1 cellular context compared by ENCODE assay signal in the genomic region with DNA sequence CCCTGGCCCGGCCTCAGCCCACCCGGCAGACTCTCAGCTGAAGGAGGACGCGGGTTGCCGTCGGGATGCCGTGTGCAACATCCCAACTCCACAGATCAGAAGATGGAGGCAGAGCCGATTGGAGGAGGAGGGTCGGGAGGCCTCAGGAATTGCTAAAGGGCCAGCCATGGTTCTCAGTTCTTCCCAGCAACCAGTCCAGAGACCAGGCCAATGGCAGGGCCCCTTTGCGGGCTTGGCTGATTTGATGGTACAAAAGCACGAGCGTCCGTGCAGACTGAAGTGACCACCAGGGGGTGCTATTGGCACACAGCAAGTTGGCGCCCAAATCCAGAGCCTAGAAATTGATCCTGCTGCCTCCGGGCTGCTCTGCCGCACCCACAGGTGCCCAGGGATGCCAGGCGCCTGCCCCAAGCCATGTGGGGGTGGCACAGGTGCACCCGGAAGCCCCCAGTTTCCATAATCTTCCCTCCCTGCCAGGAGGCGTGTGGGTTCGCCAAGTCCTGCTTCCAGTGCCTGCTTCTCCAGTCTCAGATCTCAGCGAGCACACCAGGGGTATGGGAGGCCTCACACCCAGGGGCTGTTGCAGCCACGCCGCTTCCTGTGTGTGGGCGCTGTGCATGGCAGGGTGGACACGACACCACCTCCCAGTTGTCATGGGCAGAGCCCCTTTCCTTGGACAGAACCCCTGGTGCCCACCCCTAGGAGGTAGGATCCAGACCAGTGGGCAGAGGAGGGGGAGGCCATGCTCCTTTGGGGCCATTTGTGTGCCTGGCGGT.
TF ChIP-seq lines count a peak whose summit lies in the region.

No MANE protein-coding gene starts in this region.

TF ChIP-seq in HepG2, 621 proteins besides CTCF, POLR2A, EP300 and RAD21 (continued from another document and continues in another):
- TF ChIP-seq, protein P1, sequence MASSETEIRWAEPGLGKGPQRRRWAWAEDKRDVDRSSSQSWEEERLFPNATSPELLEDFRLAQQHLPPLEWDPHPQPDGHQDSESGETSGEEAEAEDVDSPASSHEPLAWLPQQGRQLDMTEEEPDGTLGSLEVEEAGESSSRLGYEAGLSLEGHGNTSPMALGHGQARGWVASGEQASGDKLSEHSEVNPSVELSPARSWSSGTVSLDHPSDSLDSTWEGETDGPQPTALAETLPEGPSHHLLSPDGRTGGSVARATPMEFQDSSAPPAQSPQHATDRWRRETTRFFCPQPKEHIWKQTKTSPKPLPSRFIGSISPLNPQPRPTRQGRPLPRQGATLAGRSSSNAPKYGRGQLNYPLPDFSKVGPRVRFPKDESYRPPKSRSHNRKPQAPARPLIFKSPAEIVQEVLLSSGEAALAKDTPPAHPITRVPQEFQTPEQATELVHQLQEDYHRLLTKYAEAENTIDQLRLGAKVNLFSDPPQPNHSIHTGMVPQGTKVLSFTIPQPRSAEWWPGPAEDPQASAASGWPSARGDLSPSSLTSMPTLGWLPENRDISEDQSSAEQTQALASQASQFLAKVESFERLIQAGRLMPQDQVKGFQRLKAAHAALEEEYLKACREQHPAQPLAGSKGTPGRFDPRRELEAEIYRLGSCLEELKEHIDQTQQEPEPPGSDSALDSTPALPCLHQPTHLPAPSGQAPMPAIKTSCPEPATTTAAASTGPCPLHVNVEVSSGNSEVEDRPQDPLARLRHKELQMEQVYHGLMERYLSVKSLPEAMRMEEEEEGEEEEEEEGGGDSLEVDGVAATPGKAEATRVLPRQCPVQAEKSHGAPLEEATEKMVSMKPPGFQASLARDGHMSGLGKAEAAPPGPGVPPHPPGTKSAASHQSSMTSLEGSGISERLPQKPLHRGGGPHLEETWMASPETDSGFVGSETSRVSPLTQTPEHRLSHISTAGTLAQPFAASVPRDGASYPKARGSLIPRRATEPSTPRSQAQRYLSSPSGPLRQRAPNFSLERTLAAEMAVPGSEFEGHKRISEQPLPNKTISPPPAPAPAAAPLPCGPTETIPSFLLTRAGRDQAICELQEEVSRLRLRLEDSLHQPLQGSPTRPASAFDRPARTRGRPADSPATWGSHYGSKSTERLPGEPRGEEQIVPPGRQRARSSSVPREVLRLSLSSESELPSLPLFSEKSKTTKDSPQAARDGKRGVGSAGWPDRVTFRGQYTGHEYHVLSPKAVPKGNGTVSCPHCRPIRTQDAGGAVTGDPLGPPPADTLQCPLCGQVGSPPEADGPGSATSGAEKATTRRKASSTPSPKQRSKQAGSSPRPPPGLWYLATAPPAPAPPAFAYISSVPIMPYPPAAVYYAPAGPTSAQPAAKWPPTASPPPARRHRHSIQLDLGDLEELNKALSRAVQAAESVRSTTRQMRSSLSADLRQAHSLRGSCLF (CRISPR knock-in tag; IDR thresholded peaks at IDR 0.05; ENCODE audit: borderline replicate concordance) = no peak
- TF ChIP-seq, protein P2, sequence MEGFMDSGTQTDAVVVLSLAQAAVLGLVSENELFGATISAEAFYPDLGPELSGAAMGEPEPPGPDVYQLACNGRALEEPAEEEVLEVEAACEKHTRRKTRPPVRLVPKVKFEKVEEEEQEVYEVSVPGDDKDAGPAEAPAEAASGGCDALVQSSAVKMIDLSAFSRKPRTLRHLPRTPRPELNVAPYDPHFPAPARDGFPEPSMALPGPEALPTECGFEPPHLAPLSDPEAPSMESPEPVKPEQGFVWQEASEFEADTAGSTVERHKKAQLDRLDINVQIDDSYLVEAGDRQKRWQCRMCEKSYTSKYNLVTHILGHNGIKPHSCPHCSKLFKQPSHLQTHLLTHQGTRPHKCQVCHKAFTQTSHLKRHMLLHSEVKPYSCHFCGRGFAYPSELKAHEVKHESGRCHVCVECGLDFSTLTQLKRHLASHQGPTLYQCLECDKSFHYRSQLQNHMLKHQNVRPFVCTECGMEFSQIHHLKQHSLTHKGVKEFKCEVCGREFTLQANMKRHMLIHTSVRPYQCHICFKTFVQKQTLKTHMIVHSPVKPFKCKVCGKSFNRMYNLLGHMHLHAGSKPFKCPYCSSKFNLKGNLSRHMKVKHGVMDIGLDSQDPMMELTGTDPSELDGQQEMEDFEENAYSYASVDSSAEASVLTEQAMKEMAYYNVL (CRISPR knock-in tag; IDR thresholded peaks at IDR 0.05; ENCODE audit: borderline replicate concordance) = peak; percentile 3; the same call in 1 of the 2 replicates
- TF ChIP-seq STAG1 (CRISPR knock-in tag; IDR thresholded peaks at IDR 0.05) (peak; percentile 99), MTF2 (CRISPR knock-in tag; IDR thresholded peaks at IDR 0.05; ENCODE audit: borderline replicate concordance) (0 out of 2 replicates have a peak, but pooled peaks have one; percentile 69), HES4 (CRISPR knock-in tag; IDR thresholded peaks at IDR 0.05; ENCODE audit: borderline replicate concordance) (peak; percentile 51; the same call in 1 of the 2 replicates), ARNTL (CRISPR knock-in tag; IDR thresholded peaks at IDR 0.05) (no peak), KDM4B (CRISPR knock-in tag; IDR thresholded peaks at IDR 0.05) (peak; percentile 56; the same call in 1 of the 2 replicates), ZNF674 (CRISPR knock-in tag; IDR thresholded peaks at IDR 0.05; ENCODE audit: low read depth) (no peak), KAT7 (CRISPR knock-in tag; IDR thresholded peaks at IDR 0.05; ENCODE audit: borderline replicate concordance) (peak; percentile 87; the same call in 1 of the 2 replicates), RBM39 (IDR thresholded peaks at IDR 0.05; ENCODE audit: low read depth, low read length, poor library complexity, severe bottlenecking) (peak; percentile 86), PPARG (CRISPR knock-in tag; conservative IDR thresholded peaks at IDR 0.05) (no peak), ZFP82 (CRISPR knock-in tag; IDR thresholded peaks at IDR 0.05; ENCODE audit: borderline replicate concordance) (peak; percentile 71; the same call in 1 of the 2 replicates), ZNF136 (CRISPR knock-in tag; IDR thresholded peaks at IDR 0.05; ENCODE audit: low read depth) (no peak; the same call in 1 of the 2 replicates), RORA (CRISPR knock-in tag; IDR thresholded peaks at IDR 0.05) (no peak), NFKB2 (CRISPR knock-in tag; IDR thresholded peaks at IDR 0.05; ENCODE audit: borderline replicate concordance) (no peak; the same call in 1 of the 2 replicates), ZNF788 (CRISPR knock-in tag; IDR thresholded peaks at IDR 0.05; ENCODE audit: borderline replicate concordance) (no peak), KLF6 (CRISPR knock-in tag; IDR thresholded peaks at IDR 0.05) (no peak), MYC (CRISPR knock-in tag; IDR thresholded peaks at IDR 0.05; ENCODE audit: borderline replicate concordance) (peak; percentile 62; the same call in 1 of the 2 replicates), RFX5 (IDR thresholded peaks at IDR 0.05; ENCODE audit: low read depth, low read length) (peak; percentile 98), ELF4 (CRISPR knock-in tag; IDR thresholded peaks at IDR 0.05; ENCODE audit: borderline replicate concordance) (no peak), PHB2 (IDR thresholded peaks at IDR 0.05; ENCODE audit: partially characterized antibody) (no peak), KLF11 (CRISPR knock-in tag; IDR thresholded peaks at IDR 0.05) (peak; percentile 71), ZNF605 (CRISPR knock-in tag; IDR thresholded peaks at IDR 0.05) (peak; percentile 53; the same call in 1 of the 2 replicates), ZNF761 (CRISPR knock-in tag; conservative IDR thresholded peaks at IDR 0.05) (no peak)
- TF ChIP-seq, protein P3, sequence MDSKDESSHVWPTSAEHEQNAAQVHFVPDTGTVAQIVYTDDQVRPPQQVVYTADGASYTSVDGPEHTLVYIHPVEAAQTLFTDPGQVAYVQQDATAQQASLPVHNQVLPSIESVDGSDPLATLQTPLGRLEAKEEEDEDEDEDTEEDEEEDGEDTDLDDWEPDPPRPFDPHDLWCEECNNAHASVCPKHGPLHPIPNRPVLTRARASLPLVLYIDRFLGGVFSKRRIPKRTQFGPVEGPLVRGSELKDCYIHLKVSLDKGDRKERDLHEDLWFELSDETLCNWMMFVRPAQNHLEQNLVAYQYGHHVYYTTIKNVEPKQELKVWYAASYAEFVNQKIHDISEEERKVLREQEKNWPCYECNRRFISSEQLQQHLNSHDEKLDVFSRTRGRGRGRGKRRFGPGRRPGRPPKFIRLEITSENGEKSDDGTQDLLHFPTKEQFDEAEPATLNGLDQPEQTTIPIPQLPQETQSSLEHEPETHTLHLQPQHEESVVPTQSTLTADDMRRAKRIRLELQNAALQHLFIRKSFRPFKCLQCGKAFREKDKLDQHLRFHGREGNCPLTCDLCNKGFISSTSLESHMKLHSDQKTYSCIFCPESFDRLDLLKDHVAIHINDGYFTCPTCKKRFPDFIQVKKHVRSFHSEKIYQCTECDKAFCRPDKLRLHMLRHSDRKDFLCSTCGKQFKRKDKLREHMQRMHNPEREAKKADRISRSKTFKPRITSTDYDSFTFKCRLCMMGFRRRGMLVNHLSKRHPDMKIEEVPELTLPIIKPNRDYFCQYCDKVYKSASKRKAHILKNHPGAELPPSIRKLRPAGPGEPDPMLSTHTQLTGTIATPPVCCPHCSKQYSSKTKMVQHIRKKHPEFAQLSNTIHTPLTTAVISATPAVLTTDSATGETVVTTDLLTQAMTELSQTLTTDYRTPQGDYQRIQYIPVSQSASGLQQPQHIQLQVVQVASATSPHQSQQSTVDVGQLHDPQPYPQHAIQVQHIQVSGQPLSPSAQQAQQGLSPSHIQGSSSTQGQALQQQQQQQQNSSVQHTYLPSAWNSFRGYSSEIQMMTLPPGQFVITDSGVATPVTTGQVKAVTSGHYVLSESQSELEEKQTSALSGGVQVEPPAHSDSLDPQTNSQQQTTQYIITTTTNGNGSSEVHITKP (CRISPR knock-in tag; IDR thresholded peaks at IDR 0.05; ENCODE audit: low read depth) = no peak; the same call in 1 of the 2 replicates
- TF ChIP-seq, protein P4, sequence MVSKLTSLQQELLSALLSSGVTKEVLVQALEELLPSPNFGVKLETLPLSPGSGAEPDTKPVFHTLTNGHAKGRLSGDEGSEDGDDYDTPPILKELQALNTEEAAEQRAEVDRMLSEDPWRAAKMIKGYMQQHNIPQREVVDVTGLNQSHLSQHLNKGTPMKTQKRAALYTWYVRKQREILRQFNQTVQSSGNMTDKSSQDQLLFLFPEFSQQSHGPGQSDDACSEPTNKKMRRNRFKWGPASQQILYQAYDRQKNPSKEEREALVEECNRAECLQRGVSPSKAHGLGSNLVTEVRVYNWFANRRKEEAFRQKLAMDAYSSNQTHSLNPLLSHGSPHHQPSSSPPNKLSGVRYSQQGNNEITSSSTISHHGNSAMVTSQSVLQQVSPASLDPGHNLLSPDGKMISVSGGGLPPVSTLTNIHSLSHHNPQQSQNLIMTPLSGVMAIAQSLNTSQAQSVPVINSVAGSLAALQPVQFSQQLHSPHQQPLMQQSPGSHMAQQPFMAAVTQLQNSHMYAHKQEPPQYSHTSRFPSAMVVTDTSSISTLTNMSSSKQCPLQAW (CRISPR knock-in tag; IDR thresholded peaks at IDR 0.05) = peak; percentile 62
- TF ChIP-seq, protein P5, sequence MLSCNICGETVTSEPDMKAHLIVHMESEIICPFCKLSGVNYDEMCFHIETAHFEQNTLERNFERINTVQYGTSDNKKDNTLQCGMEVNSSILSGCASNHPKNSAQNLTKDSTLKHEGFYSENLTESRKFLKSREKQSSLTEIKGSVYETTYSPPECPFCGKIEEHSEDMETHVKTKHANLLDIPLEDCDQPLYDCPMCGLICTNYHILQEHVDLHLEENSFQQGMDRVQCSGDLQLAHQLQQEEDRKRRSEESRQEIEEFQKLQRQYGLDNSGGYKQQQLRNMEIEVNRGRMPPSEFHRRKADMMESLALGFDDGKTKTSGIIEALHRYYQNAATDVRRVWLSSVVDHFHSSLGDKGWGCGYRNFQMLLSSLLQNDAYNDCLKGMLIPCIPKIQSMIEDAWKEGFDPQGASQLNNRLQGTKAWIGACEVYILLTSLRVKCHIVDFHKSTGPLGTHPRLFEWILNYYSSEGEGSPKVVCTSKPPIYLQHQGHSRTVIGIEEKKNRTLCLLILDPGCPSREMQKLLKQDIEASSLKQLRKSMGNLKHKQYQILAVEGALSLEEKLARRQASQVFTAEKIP (CRISPR knock-in tag; IDR thresholded peaks at IDR 0.05; ENCODE audit: borderline replicate concordance) = no peak
- TF ChIP-seq, protein P6, sequence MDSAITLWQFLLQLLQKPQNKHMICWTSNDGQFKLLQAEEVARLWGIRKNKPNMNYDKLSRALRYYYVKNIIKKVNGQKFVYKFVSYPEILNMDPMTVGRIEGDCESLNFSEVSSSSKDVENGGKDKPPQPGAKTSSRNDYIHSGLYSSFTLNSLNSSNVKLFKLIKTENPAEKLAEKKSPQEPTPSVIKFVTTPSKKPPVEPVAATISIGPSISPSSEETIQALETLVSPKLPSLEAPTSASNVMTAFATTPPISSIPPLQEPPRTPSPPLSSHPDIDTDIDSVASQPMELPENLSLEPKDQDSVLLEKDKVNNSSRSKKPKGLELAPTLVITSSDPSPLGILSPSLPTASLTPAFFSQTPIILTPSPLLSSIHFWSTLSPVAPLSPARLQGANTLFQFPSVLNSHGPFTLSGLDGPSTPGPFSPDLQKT (CRISPR knock-in tag; IDR thresholded peaks at IDR 0.05; ENCODE audit: borderline replicate concordance) = no peak
- TF ChIP-seq, protein P7, sequence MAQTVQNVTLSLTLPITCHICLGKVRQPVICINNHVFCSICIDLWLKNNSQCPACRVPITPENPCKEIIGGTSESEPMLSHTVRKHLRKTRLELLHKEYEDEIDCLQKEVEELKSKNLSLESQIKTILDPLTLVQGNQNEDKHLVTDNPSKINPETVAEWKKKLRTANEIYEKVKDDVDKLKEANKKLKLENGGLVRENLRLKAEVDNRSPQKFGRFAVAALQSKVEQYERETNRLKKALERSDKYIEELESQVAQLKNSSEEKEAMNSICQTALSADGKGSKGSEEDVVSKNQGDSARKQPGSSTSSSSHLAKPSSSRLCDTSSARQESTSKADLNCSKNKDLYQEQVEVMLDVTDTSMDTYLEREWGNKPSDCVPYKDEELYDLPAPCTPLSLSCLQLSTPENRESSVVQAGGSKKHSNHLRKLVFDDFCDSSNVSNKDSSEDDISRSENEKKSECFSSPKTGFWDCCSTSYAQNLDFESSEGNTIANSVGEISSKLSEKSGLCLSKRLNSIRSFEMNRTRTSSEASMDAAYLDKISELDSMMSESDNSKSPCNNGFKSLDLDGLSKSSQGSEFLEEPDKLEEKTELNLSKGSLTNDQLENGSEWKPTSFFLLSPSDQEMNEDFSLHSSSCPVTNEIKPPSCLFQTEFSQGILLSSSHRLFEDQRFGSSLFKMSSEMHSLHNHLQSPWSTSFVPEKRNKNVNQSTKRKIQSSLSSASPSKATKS (CRISPR knock-in tag; IDR thresholded peaks at IDR 0.05) = no peak
- TF ChIP-seq, protein P8, sequence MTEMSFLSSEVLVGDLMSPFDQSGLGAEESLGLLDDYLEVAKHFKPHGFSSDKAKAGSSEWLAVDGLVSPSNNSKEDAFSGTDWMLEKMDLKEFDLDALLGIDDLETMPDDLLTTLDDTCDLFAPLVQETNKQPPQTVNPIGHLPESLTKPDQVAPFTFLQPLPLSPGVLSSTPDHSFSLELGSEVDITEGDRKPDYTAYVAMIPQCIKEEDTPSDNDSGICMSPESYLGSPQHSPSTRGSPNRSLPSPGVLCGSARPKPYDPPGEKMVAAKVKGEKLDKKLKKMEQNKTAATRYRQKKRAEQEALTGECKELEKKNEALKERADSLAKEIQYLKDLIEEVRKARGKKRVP (CRISPR knock-in tag; IDR thresholded peaks at IDR 0.05) = no peak
